Comparison of ENCODE assay signal across 8 cellular contexts in the genomic region with DNA sequence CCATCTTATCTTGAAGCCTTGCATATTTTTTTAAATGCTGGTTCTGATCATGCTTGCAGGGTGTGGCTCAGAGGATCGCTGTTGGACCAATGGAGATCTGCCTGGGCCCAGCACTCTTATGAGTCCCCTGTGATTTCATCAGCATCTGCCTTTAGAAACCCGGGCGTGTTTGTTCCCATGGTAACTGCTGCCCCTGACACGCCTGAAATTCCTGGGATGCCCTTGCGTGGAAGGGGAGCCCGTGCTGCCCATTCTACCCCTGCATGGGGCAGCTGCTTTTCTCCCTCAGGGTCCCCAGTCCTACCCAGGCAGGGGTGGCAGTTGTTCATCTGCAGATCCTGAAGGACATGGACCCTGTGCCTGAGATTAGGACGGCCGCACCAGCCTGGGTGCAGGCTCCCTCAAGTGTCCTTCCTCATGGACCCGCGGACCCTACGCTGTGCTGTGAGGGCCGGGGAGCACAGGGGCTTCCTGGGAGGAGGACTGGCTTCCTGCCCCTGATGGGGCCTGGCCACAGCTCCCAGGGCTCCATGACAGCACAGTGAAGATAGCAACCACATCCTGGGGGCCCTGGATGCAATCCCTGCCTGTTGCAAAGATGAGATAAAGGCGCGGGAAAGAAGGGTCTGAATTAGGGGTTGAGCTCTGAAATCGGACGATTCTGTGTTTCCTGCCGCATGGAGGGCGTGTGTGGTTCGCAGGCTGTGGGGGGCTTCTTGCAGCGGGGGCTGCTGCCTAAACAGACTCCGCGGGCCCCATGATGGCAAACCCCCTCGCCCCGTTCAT.
DNase-seq lines count a peak whose midpoint lies in the region; ATAC-seq and TF ChIP-seq lines count a peak whose summit lies in the region.

No MANE protein-coding gene starts in this region.

- H3K27ac ChIP-seq in spleen = no peak overlapping the region

- WGBS in spleen, 5 donors = 28 to 34% (median 28%) methylated on average over 24 of the region's 24 CpGs

- peak overlapping the region; percentile 13 to 63 (median 30) for H3K4me3 ChIP-seq in spleen

- peaks cover 2% of the 10 kb centered on the region for H3K36me3 Mint-ChIP-seq in activated naive CD8-positive, alpha-beta T cell

- peak overlapping the region; percentile 72 for H3K4me3 Mint-ChIP-seq in activated naive CD8-positive, alpha-beta T cell

- peaks cover 15% of the 10 kb centered on the region for H3K4me1 Mint-ChIP-seq in activated naive CD8-positive, alpha-beta T cell (ENCODE audit: low read depth)

- H3K9me3 ChIP-seq in spleen = no peaks in the 10 kb centered on the region

- H3K27me3 ChIP-seq in spleen (replicated peaks in 1 of 7) = peaks cover 0 to 13% (median 0%) of the 10 kb centered on the region in 7 donors

- TF ChIP-seq POLR2A in spleen (IDR thresholded peaks at IDR 0.05) = no peak

- no peak overlapping the region for H3K27ac Mint-ChIP-seq in activated naive CD8-positive, alpha-beta T cell

- H3K4me1 ChIP-seq in spleen = peaks cover 6 to 35% (median 18%) of the 10 kb centered on the region in 6 donors

- H3K36me3 ChIP-seq in spleen = no peaks in the 10 kb centered on the region

- in situ Hi-C loops in ACHN (cut with HindIII; ENCODE audit: low pct_ligation_motif_present, low pct_unique_long_range_greater_than_20kb, low sequenced_read_pairs) = no loop called here

- DNase-seq in ACHN (peak; percentile 55), hepatic stellate cell (ENCODE audit: low spot score) (peak; percentile 82), spleen (no peak), superior temporal gyrus (ENCODE audit: extremely low spot score) (no peak), NCI-H1105 treated with DMSO at 0.1 percent for 48 hours (lab: John Stamatoyannopoulos, UW) (no peak)

- no peak for TF ChIP-seq CTCF in spleen (IDR thresholded peaks at IDR 0.05 in 8 of 11, conservative IDR thresholded peaks at IDR 0.05 in 3 of 11)

- no peaks in the 10 kb centered on the region for H3K27me3 Mint-ChIP-seq in activated naive CD8-positive, alpha-beta T cell

- H3K9me3 Mint-ChIP-seq in activated naive CD8-positive, alpha-beta T cell (ENCODE audit: low read depth) = no peaks in the 10 kb centered on the region

- intact Hi-C loops in spleen (cut with DNase I; ENCODE audit: low total_unique reads) = no loop called here

- ATAC-seq in HG03354 (IDR thresholded peaks at IDR 0.05; ENCODE audit: poor library complexity, severe bottlenecking, unreplicated experiment) (peak; percentile 33), HG02938 (IDR thresholded peaks at IDR 0.05; ENCODE audit: unreplicated experiment) (no peak)

Comparison
In these comparisons a context has a peak if more than half of its experiments do, and no peak if none do; other contexts are left out.
1. DNase-seq: peak in ACHN (single experiment) and hepatic stellate cell (single experiment); none in spleen (single experiment), superior temporal gyrus (single experiment) and NCI-H1105 treated with DMSO at 0.1 percent for 48 hours (single experiment).